12 cellular contexts compared by ENCODE assay signal in the genomic region with DNA sequence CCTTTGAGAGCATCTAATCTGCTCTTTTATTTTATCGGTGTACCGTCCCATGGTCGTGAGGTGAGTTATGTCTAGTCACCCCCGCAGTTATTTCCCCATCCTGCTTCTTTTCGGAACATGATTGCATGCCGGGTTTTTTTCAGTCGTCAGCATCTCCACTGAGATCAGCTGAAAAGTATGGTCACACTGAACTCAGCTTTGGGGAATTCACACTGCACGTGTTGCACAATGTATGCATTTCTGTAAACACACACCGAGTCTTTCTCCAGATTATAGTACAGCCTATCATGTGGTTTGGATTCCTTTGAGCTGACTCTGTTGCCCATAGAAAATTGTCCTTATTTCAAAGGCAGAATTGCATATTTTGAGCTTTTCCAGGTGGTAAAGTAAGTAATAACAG. TPM values are rescaled to one million over a fixed set of nuclear protein-coding genes. Genes with fewer than 3 reads are reported as not detected.
DNase-seq lines count a peak whose midpoint lies in the region; ATAC-seq and TF ChIP-seq lines count a peak whose summit lies in the region.
"Had no signal": no experiment of that assay in that cellular context is flagged by ENCODE, and none has a peak within 500 bp of the region (broad histone marks: within the 10 kb centered on the region; RNA-seq: fewer than 3 reads in every experiment).

No MANE protein-coding gene starts in this region.

- no peaks in the 10 kb centered on the region for H3K27me3 Mint-ChIP-seq in activated CD8-positive, alpha-beta T cell treated with anti-CD3 and anti-CD28 coated beads for 36 hours
- H3K27me3 Mint-ChIP-seq: CD8-positive, alpha-beta memory T cell had no signal

- H3K9me3 Mint-ChIP-seq in activated CD8-positive, alpha-beta T cell treated with anti-CD3 and anti-CD28 coated beads for 36 hours: peaks cover 2% of the 10 kb centered on the region

- H3K4me1 Mint-ChIP-seq in activated CD8-positive, alpha-beta T cell treated with anti-CD3 and anti-CD28 coated beads for 36 hours (ENCODE audit: low read depth): peaks cover 72% of the 10 kb centered on the region

- peak overlapping the region; percentile 84 for H3K27ac ChIP-seq in ACC112 (ENCODE audit: low read depth, low read length)
- H3K27ac ChIP-seq: ascending aorta, WERI-Rb-1 had no signal

- H3K9ac ChIP-seq in adipocyte (ENCODE audit: low read length): no peak overlapping the region

- H3K36me3 ChIP-seq in ACC112 (ENCODE audit: insufficient read depth, low read length) (peaks cover 4% of the 10 kb centered on the region; the same call in 1 of the 2 replicates), adipocyte (ENCODE audit: control insufficient read depth, insufficient read depth, low read length, severe bottlenecking) (no peaks in the 10 kb centered on the region)
- H3K36me3 ChIP-seq: ascending aorta, WERI-Rb-1 had no signal

- H3K4me1 ChIP-seq in ACC112 (ENCODE audit: control insufficient read depth, insufficient read depth, low read length, unreplicated experiment): peaks cover 46% of the 10 kb centered on the region
- peaks cover 7% of the 10 kb centered on the region for H3K4me1 ChIP-seq in adipocyte (ENCODE audit: control insufficient read depth, insufficient read depth, low read length)
- H3K4me1 ChIP-seq: ascending aorta had no signal

- H3K4me3 ChIP-seq in ACC112 (ENCODE audit: low read depth, low read length): 0 out of 2 replicates have a peak overlapping the region, but pooled peaks have one; percentile 35
- no peak overlapping the region for H3K4me3 ChIP-seq in adipocyte (ENCODE audit: low read length)
- H3K4me3 ChIP-seq: ascending aorta had no signal

- TF ChIP-seq CTCF in activated CD8-positive, alpha-beta T cell treated with anti-CD3 and anti-CD28 coated beads for 36 hours (IDR thresholded peaks at IDR 0.05): no peak

- intact Hi-C loops in activated CD8-positive, alpha-beta T cell treated with anti-CD3 and anti-CD28 coated beads for 36 hours (cut with micrococcal nuclease): loop anchor here (5.0 to 10.0 kb wide), 2 partner anchors 34 to 92 kb away; no protein-coding TSS in a partner anchor

- H3K27me3 ChIP-seq in ACC112 (ENCODE audit: insufficient read depth, low read length): peaks cover 2% of the 10 kb centered on the region; the same call in 1 of the 2 replicates
- peaks cover 13% of the 10 kb centered on the region for H3K27me3 ChIP-seq in adipocyte (replicated peaks; ENCODE audit: control insufficient read depth, insufficient read depth, low read length)
- H3K27me3 ChIP-seq: ascending aorta had no signal

- no peaks in the 10 kb centered on the region for H3K79me2 ChIP-seq in ACC112 (ENCODE audit: control insufficient read depth, insufficient read depth, low read length, unreplicated experiment)

- ATAC-seq in GM19455 (IDR thresholded peaks at IDR 0.05; ENCODE audit: unreplicated experiment): no peak
- no peak for ATAC-seq in HG02678 (IDR thresholded peaks at IDR 0.05; ENCODE audit: unreplicated experiment)
- ATAC-seq in activated CD8-positive, alpha-beta T cell treated with anti-CD3 and anti-CD28 coated beads for 36 hours: no peak

- CTCF ChIA-PET in activated CD8-positive, alpha-beta T cell treated with anti-CD3 and anti-CD28 coated beads for 36 hours (lab: Charles Lee): interaction anchor here (0.9 to 1.3 kb wide), 2 partner anchors 38 to 431 kb away, joined by 3 read pairs; no protein-coding TSS in a partner anchor

- peaks cover 11% of the 10 kb centered on the region for H3K36me3 Mint-ChIP-seq in activated CD8-positive, alpha-beta T cell treated with anti-CD3 and anti-CD28 coated beads for 36 hours (ENCODE audit: low read depth)

- no peak overlapping the region for H3K27ac Mint-ChIP-seq in activated CD8-positive, alpha-beta T cell treated with anti-CD3 and anti-CD28 coated beads for 36 hours

- peaks cover 6% of the 10 kb centered on the region for H3K9me3 ChIP-seq in adipocyte (ENCODE audit: control insufficient read depth, low read length)
- H3K9me3 ChIP-seq: ascending aorta had no signal

- DNase-seq in HS-27A (ENCODE audit: low read depth) (peak; percentile 84), adipocyte (ENCODE audit: low read depth) (peak; percentile 98), iris pigment epithelial cell (ENCODE audit: low read depth) (peak; percentile 100), T-helper 9 cell (no peak)
- DNase-seq in activated CD8-positive, alpha-beta T cell treated with anti-CD3 and anti-CD28 coated beads for 36 hours: no peak
- DNase-seq: NCI-H1930, WERI-Rb-1 had no signal

- POLR2A ChIA-PET in activated CD8-positive, alpha-beta T cell treated with anti-CD3 and anti-CD28 coated beads for 36 hours (lab: Charles Lee): interaction anchor here (0.9 to 4.4 kb wide), 4 partner anchors 10 to 35 kb away, joined by 3 to 21 read pairs (median 3); no protein-coding TSS in a partner anchor

- H3K4me3 Mint-ChIP-seq in activated CD8-positive, alpha-beta T cell treated with anti-CD3 and anti-CD28 coated beads for 36 hours: no peak overlapping the region

- peak overlapping the region; percentile 68 for H2AFZ ChIP-seq in ACC112 (ENCODE audit: low read length, unreplicated experiment)

RNA-seq across cellular contexts. Expression of a gene that starts 24.6 kb away (rescaled TPM):
- 1 to 10 TPM; 8.8 to 9.5 TPM for total RNA-seq in activated CD8-positive, alpha-beta T cell treated with anti-CD3 and anti-CD28 coated beads for 36 hours

Comparison
In these comparisons a context has a peak if more than half of its experiments do, and no peak if none do; other contexts are left out.
1. DNase-seq: peak in HS-27A (single experiment), adipocyte (single experiment) and iris pigment epithelial cell (single experiment); none in T-helper 9 cell (single experiment) and activated CD8-positive, alpha-beta T cell treated with anti-CD3 and anti-CD28 coated beads for 36 hours (single experiment).